Comparison of ENCODE assay signal across 2 cellular contexts in the genomic region with DNA sequence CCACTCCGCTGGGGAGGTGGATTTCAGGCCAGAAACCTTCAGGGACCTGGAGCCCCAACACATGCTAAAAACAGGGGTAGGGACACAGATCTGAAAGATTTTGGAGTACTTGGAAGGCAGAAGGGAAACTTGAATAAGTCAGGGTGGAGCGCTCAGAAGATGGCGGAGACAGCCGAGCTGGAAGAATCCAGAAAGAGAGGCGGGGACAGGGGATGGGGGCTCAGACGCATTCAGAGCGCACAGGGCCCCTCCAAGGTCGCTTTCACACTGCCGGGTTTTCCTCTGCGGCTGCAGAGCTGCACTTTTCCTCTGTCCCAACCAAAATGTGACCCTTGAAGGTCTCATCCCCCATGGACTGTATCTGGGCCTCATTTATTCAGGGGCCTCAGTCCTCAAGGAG.
TF ChIP-seq lines count a peak whose summit lies in the region.

No MANE protein-coding gene starts in this region.

TF ChIP-seq in liver, 16 proteins besides CTCF, POLR2A, EP300 and RAD21:
- TF ChIP-seq EGR1 (IDR thresholded peaks at IDR 0.05; ENCODE audit: low read depth in 2 of 2): no peak
- no peak for TF ChIP-seq NR2F2 (IDR thresholded peaks at IDR 0.05)
- TF ChIP-seq, protein P1, sequence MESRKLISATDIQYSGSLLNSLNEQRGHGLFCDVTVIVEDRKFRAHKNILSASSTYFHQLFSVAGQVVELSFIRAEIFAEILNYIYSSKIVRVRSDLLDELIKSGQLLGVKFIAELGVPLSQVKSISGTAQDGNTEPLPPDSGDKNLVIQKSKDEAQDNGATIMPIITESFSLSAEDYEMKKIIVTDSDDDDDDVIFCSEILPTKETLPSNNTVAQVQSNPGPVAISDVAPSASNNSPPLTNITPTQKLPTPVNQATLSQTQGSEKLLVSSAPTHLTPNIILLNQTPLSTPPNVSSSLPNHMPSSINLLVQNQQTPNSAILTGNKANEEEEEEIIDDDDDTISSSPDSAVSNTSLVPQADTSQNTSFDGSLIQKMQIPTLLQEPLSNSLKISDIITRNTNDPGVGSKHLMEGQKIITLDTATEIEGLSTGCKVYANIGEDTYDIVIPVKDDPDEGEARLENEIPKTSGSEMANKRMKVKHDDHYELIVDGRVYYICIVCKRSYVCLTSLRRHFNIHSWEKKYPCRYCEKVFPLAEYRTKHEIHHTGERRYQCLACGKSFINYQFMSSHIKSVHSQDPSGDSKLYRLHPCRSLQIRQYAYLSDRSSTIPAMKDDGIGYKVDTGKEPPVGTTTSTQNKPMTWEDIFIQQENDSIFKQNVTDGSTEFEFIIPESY (IDR thresholded peaks at IDR 0.05): no peak
- TF ChIP-seq FOXA2 (IDR thresholded peaks at IDR 0.05): no peak
- no peak for TF ChIP-seq YY1 (IDR thresholded peaks at IDR 0.05)
- TF ChIP-seq, protein P2, sequence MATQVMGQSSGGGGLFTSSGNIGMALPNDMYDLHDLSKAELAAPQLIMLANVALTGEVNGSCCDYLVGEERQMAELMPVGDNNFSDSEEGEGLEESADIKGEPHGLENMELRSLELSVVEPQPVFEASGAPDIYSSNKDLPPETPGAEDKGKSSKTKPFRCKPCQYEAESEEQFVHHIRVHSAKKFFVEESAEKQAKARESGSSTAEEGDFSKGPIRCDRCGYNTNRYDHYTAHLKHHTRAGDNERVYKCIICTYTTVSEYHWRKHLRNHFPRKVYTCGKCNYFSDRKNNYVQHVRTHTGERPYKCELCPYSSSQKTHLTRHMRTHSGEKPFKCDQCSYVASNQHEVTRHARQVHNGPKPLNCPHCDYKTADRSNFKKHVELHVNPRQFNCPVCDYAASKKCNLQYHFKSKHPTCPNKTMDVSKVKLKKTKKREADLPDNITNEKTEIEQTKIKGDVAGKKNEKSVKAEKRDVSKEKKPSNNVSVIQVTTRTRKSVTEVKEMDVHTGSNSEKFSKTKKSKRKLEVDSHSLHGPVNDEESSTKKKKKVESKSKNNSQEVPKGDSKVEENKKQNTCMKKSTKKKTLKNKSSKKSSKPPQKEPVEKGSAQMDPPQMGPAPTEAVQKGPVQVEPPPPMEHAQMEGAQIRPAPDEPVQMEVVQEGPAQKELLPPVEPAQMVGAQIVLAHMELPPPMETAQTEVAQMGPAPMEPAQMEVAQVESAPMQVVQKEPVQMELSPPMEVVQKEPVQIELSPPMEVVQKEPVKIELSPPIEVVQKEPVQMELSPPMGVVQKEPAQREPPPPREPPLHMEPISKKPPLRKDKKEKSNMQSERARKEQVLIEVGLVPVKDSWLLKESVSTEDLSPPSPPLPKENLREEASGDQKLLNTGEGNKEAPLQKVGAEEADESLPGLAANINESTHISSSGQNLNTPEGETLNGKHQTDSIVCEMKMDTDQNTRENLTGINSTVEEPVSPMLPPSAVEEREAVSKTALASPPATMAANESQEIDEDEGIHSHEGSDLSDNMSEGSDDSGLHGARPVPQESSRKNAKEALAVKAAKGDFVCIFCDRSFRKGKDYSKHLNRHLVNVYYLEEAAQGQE (IDR thresholded peaks at IDR 0.05): no peak
- TF ChIP-seq, protein P3, sequence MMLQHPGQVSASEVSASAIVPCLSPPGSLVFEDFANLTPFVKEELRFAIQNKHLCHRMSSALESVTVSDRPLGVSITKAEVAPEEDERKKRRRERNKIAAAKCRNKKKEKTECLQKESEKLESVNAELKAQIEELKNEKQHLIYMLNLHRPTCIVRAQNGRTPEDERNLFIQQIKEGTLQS (IDR thresholded peaks at IDR 0.05): no peak
- TF ChIP-seq HNF4A (conservative IDR thresholded peaks at IDR 0.05): no peak
- TF ChIP-seq JUND (IDR thresholded peaks at IDR 0.05): no peak
- TF ChIP-seq GABPA (IDR thresholded peaks at IDR 0.05 in 1 of 2, conservative IDR thresholded peaks at IDR 0.05 in 1 of 2): no peak
- no peak for TF ChIP-seq MAX (IDR thresholded peaks at IDR 0.05)
- no peak for TF ChIP-seq HNF4G (IDR thresholded peaks at IDR 0.05)
- TF ChIP-seq SP1 (IDR thresholded peaks at IDR 0.05): no peak
- TF ChIP-seq TAF1 (conservative IDR thresholded peaks at IDR 0.05): no peak
- no peak for TF ChIP-seq RXRA (IDR thresholded peaks at IDR 0.05)
- no peak for TF ChIP-seq FOXA1 (IDR thresholded peaks at IDR 0.05)

TF ChIP-seq in HepG2, 621 proteins besides CTCF, POLR2A, EP300 and RAD21:
- TF ChIP-seq TOPORS (CRISPR knock-in tag; IDR thresholded peaks at IDR 0.05) (no peak), ZFP37 (CRISPR knock-in tag; IDR thresholded peaks at IDR 0.05; ENCODE audit: borderline replicate concordance) (no peak), LCORL (IDR thresholded peaks at IDR 0.05) (no peak), LCORL (CRISPR knock-in tag; IDR thresholded peaks at IDR 0.05) (no peak), AHR (CRISPR knock-in tag; IDR thresholded peaks at IDR 0.05) (no peak), ZSCAN5A (CRISPR knock-in tag; IDR thresholded peaks at IDR 0.05; ENCODE audit: borderline replicate concordance) (no peak)
